16 cellular contexts compared by ENCODE assay signal in the genomic region with DNA sequence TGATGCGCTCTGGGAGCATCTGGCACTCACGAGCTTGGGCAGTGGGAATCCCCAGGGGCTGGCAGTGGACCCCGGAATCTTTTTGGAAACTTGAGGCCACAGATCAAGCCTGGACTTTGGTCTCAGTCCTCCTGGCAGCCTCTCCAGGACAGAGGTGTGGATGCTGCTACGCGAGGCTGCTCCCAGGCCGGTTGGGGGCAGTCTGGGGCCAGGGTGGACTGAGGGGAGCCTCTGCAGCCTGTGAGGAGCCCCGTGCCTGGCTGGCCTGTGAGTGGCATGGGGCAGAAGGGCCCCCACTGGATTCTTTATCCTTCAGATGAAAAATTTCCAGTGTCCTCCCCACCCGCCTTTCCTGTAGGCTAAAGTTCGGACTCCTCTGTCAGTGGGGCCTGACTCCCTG. TPM values are rescaled to one million over a fixed set of nuclear protein-coding genes. Genes with fewer than 3 reads are reported as not detected.
DNase-seq lines count a peak whose midpoint lies in the region; ATAC-seq, FAIRE-seq and TF ChIP-seq lines count a peak whose summit lies in the region.
"Had no signal": no experiment of that assay in that cellular context is flagged by ENCODE, and none has a peak within 500 bp of the region (broad histone marks: within the 10 kb centered on the region; RNA-seq: fewer than 3 reads in every experiment).

No MANE protein-coding gene starts in this region.

- in situ Hi-C loops in K562 (cut with MboI): loop anchor here (5.0 kb wide), 1 partner anchor 127 kb away; no protein-coding TSS in a partner anchor

- TF ChIP-seq EP300 in K562 (IDR thresholded peaks at IDR 0.05; ENCODE audit: low read length) (no peak), tibial nerve (IDR thresholded peaks at IDR 0.05) (no peak)

- H3K27me3 ChIP-seq in AG04450 (ENCODE audit: control insufficient read depth, insufficient read depth, low read length) (no peaks in the 10 kb centered on the region), K562 (ENCODE audit: control insufficient read depth in 2 of 2, insufficient read depth in 2 of 2, low read length in 2 of 2) (no peaks in the 10 kb centered on the region), left ventricle myocardium inferior (ENCODE audit: low read depth) (peaks cover 14% of the 10 kb centered on the region), neural progenitor cell (peaks cover 9% of the 10 kb centered on the region), tibial nerve (no peaks in the 10 kb centered on the region)
- H3K27me3 ChIP-seq: SJSA1, upper lobe of right lung had no signal

- no peak overlapping the region for H3K4me2 ChIP-seq in K562 (ENCODE audit: insufficient read depth, low read length)
- H3K4me2 ChIP-seq in neural progenitor cell: no peak overlapping the region

- H2AFZ ChIP-seq in K562 (ENCODE audit: low read depth, low read length) (no peak overlapping the region), neural progenitor cell (replicated peaks) (no peak overlapping the region)

- TF ChIP-seq CTCF in AG04450 (IDR thresholded peaks at IDR 0.05; ENCODE audit: low read depth, low read length): peak; percentile 28; the same call in 1 of the 2 replicates
- peak; percentile 52 to 57 (median 53) for TF ChIP-seq CTCF in K562 (IDR thresholded peaks at IDR 0.05 in 2 of 3, conservative IDR thresholded peaks at IDR 0.05 in 1 of 3; ENCODE audit: insufficient read depth in 2 of 3, low read depth in 1 of 3, low read length in 3 of 3)
- peak; percentile 52 for TF ChIP-seq CTCF in left ventricle myocardium inferior (IDR thresholded peaks at IDR 0.05; ENCODE audit: borderline replicate concordance)
- peak; percentile 28 for TF ChIP-seq CTCF in neural progenitor cell (IDR thresholded peaks at IDR 0.05)
- no peak for TF ChIP-seq CTCF in tibial nerve (IDR thresholded peaks at IDR 0.05)

- no peaks in the 10 kb centered on the region for H3K9me3 Mint-ChIP-seq in neural progenitor cell
- H3K9me3 Mint-ChIP-seq: activated naive CD4-positive, alpha-beta T cell treated with anti-CD3 and anti-CD28 coated beads for 36 hours; central memory CD8-positive, alpha-beta T cell; neural crest cell had no signal

- no peak for FAIRE-seq in K562 (lab: Jason Lieb, UNC)
- FAIRE-seq: D721Med had no signal

- no TSS peak for BruUV-seq in K562 (replicated peaks; lab: Mats Ljungman, UMichigan)

- H3K79me2 ChIP-seq in K562 (ENCODE audit: control insufficient read depth, insufficient read depth, low read length): no peaks in the 10 kb centered on the region
- H3K79me2 ChIP-seq in neural progenitor cell (ENCODE audit: low read depth): no peaks in the 10 kb centered on the region

- peak in 1 of 2 experiments; percentile 70; a peak in 3 of 4 replicates for TF ChIP-seq RAD21 in K562 (CRISPR knock-in tag; conservative IDR thresholded peaks at IDR 0.05 in 1 of 2, IDR thresholded peaks at IDR 0.05 in 1 of 2)

- intact Hi-C loops in K562 (cut with micrococcal nuclease) (no loop called here), left ventricle myocardium inferior (cut with micrococcal nuclease) (no loop called here)

- TF ChIP-seq POLR2A in K562 (conservative IDR thresholded peaks at IDR 0.05) (no peak), tibial nerve (IDR thresholded peaks at IDR 0.05) (no peak)

- H3K9me1 ChIP-seq in K562 (ENCODE audit: control insufficient read depth, insufficient read depth, low read length): no peaks in the 10 kb centered on the region

- H3K27ac ChIP-seq in AG04450 (ENCODE audit: low read depth, low read length): no peak overlapping the region
- H3K27ac ChIP-seq in K562 (ENCODE audit: extremely low read depth, low read depth, low read length): no peak overlapping the region
- H3K27ac ChIP-seq in left ventricle myocardium inferior (replicated peaks): peak overlapping the region; percentile 96
- H3K27ac ChIP-seq in neural progenitor cell: no peak overlapping the region
- H3K27ac ChIP-seq in tibial nerve: no peak overlapping the region
- H3K27ac ChIP-seq: SJSA1, upper lobe of right lung had no signal

- H3K4me3 Mint-ChIP-seq in neural progenitor cell: no peak overlapping the region
- H3K4me3 Mint-ChIP-seq: activated naive CD4-positive, alpha-beta T cell treated with anti-CD3 and anti-CD28 coated beads for 36 hours; central memory CD8-positive, alpha-beta T cell; neural crest cell had no signal

- DNase-seq in AG04450 (ENCODE audit: low read depth, low spot score): no peak
- DNase-seq in K562 (ENCODE audit: extremely low read depth in 1 of 4, low spot score in 3 of 4): peak in 2 of 4 experiments; percentile 42 to 46
- DNase-seq in left ventricle myocardium inferior: peak; percentile 65
- peak; percentile 42 for DNase-seq in neural progenitor cell (ENCODE audit: low spot score)
- no peak for DNase-seq in tibial nerve (ENCODE audit: low spot score in 2 of 2)
- DNase-seq in nucleus accumbens (lab: John Stamatoyannopoulos, UW): no peak
- DNase-seq: activated naive CD4-positive, alpha-beta T cell treated with anti-CD3 and anti-CD28 coated beads for 36 hours; NCI-H1930; upper lobe of right lung had no signal

- no peak overlapping the region for H3K27ac Mint-ChIP-seq in neural progenitor cell
- H3K27ac Mint-ChIP-seq: activated naive CD4-positive, alpha-beta T cell treated with anti-CD3 and anti-CD28 coated beads for 36 hours had no signal

- no peaks in the 10 kb centered on the region for H4K20me1 ChIP-seq in K562 (replicated peaks; ENCODE audit: control insufficient read depth, insufficient read depth, low read length)
- no peaks in the 10 kb centered on the region for H4K20me1 ChIP-seq in neural progenitor cell (ENCODE audit: low read depth)

- ATAC-seq in K562 (peak; percentile 81), HG03378 (IDR thresholded peaks at IDR 0.05; ENCODE audit: unreplicated experiment) (no peak), GM18909 (IDR thresholded peaks at IDR 0.05; ENCODE audit: poor library complexity, unreplicated experiment) (no peak)
- ATAC-seq: upper lobe of right lung had no signal

- peaks cover 25% of the 10 kb centered on the region for H3K4me1 Mint-ChIP-seq in neural progenitor cell
- H3K4me1 Mint-ChIP-seq: central memory CD8-positive, alpha-beta T cell had no signal

- CTCF ChIA-PET in AG04450 (lab: Charles Lee): interaction anchor here (1.0 to 7.0 kb wide), 8 partner anchors 15 to 237 kb away, joined by 3 to 270 read pairs (median 8); partner anchors contain the start of gene DNPEP
- CTCF ChIA-PET in K562 (lab: Yijun Ruan, JAX; ENCODE audit: low intra/inter-chr PET ratio): interaction anchor here (1.0 kb wide), 1 partner anchor 28 kb away, joined by 4 read pairs; no protein-coding TSS in a partner anchor

- H3K4me1 ChIP-seq in K562 (replicated peaks in 1 of 2; ENCODE audit: control insufficient read depth in 2 of 2, insufficient read depth in 2 of 2, low read length in 2 of 2) (peaks cover 17 to 18% of the 10 kb centered on the region in 2 experiments), left ventricle myocardium inferior (peaks cover 65% of the 10 kb centered on the region), neural progenitor cell (peaks cover 17% of the 10 kb centered on the region), tibial nerve (no peaks in the 10 kb centered on the region)
- H3K4me1 ChIP-seq: upper lobe of right lung had no signal

- 53% methylated on average over 6 of the region's 9 CpGs for whole genome bisulfite sequencing in K562 (ENCODE audit: insufficient coverage, low coverage, missing lambda C conversion rate)
- WGBS in tibial nerve, 2 donors: 74 to 79% methylated on average over 9 of the region's 9 CpGs

- peaks cover 6% of the 10 kb centered on the region for H3K27me3 Mint-ChIP-seq in neural progenitor cell (ENCODE audit: insufficient read depth, low read depth)

- H3K36me3 ChIP-seq in K562 (ENCODE audit: control insufficient read depth, insufficient read depth, low read length) (no peaks in the 10 kb centered on the region), left ventricle myocardium inferior (no peaks in the 10 kb centered on the region), neural progenitor cell (no peaks in the 10 kb centered on the region), tibial nerve (no peaks in the 10 kb centered on the region)
- H3K36me3 ChIP-seq: SJSA1, upper lobe of right lung had no signal

- H3K36me3 Mint-ChIP-seq in neural progenitor cell: no peaks in the 10 kb centered on the region

- H3K4me3 ChIP-seq in AG04450 (ENCODE audit: low read depth, low read length) (no peak overlapping the region), K562 (no peak overlapping the region), left ventricle myocardium inferior (peak overlapping the region; percentile 51), neural progenitor cell (no peak overlapping the region), tibial nerve (no peak overlapping the region)
- H3K4me3 ChIP-seq: SJSA1, upper lobe of right lung had no signal

- POLR2A ChIA-PET in AG04450 (lab: Yijun Ruan, JAX): interaction anchor here (0.7 kb wide), 1 partner anchor 729 kb away, joined by 3 read pairs; no protein-coding TSS in a partner anchor
- POLR2A ChIA-PET in K562 (lab: Yijun Ruan, JAX): no interaction called here

- H3K9me3 ChIP-seq in AG04450 (ENCODE audit: control insufficient read depth, insufficient read depth, low read length) (no peaks in the 10 kb centered on the region), K562 (replicated peaks; ENCODE audit: control insufficient read depth, insufficient read depth, low read depth, low read length) (no peaks in the 10 kb centered on the region), left ventricle myocardium inferior (replicated peaks) (no peaks in the 10 kb centered on the region), neural progenitor cell (ENCODE audit: low read depth) (no peaks in the 10 kb centered on the region), tibial nerve (no peaks in the 10 kb centered on the region)
- H3K9me3 ChIP-seq: SJSA1, upper lobe of right lung had no signal

- peaks cover 14% of the 10 kb centered on the region for H3F3A ChIP-seq in neural progenitor cell (ENCODE audit: low read depth)

- H3K9ac ChIP-seq in K562 (ENCODE audit: insufficient read depth in 1 of 2, low read depth in 2 of 2, low read length in 2 of 2) (no peak overlapping the region), neural progenitor cell (no peak overlapping the region)

RNA-seq across cellular contexts. Expression of gene DES, which starts 12.7 kb away (rescaled TPM):
- 19.8 and 24.9 TPM in 2 replicates for polyA plus RNA-seq in AG04450 (2011; rRNA removed)
- polyA minus RNA-seq in AG04450 (2011; rRNA and poly(A)+ RNA removed): 40.7 and 49.5 TPM in 2 replicates
- 4.9 and 11.0 TPM in 2 replicates for total RNA-seq in K562 (2011; cell fraction: chromatin; rRNA removed; ENCODE audit: low replicate concordance)
- 5.9 and 8.8 TPM in 2 replicates for total RNA-seq in K562 (2011; cell fraction: nucleolus; rRNA removed)
- 5.4 and 9.5 TPM in 2 replicates for total RNA-seq in K562 (2011; cell fraction: nucleoplasm; rRNA removed)
- total RNA-seq in K562 (2014; rRNA removed): 25.8 and 27.8 TPM in 2 replicates
- total RNA-seq in K562 (2014; rRNA removed; fragmentation: Illumina TruSeq; extraction: Trizol): 12.0 and 18.2 TPM in 2 replicates
- 28.3 and 29.1 TPM in 2 replicates for total RNA-seq in K562 (2015; rRNA removed; fragmentation: Illumina TruSeq; extraction: Trizol)
- 17.4 and 21.9 TPM in 2 replicates for total RNA-seq in K562 (2021)
- polyA plus RNA-seq in K562 (2011; rRNA removed): 17.0 and 58.9 TPM in 2 replicates
- polyA plus RNA-seq in K562 (2011; cell fraction: cytosol; rRNA removed): 13.4 and 60.3 TPM in 2 replicates
- 5.3 and 28.7 TPM in 2 replicates for polyA plus RNA-seq in K562 (2011; cell fraction: nucleus; rRNA removed)
- 21.4 and 54.5 TPM in 2 replicates for polyA plus RNA-seq in K562 (2012)
- polyA plus RNA-seq in K562 (2014; fragmentation: Illumina TruSeq; extraction: Trizol): 32.7 and 35.3 TPM in 2 replicates
- polyA plus RNA-seq in K562 (2014; fragmentation: Nextera tagmentation; extraction: Ambion mirVana): 1 to 10 TPM; 2.5 to 4.0 TPM
- polyA plus RNA-seq in K562 (2014; rRNA removed): 21.2 and 25.1 TPM in 2 replicates
- polyA minus RNA-seq in K562 (2011; rRNA and poly(A)+ RNA removed): 8.9 and 64.7 TPM in 2 replicates
- 5.5 and 26.3 TPM in 2 replicates for polyA minus RNA-seq in K562 (2011; cell fraction: cytosol; rRNA and poly(A)+ RNA removed)
- polyA minus RNA-seq in K562 (2011; cell fraction: nucleus; rRNA and poly(A)+ RNA removed): 3.0 and 5.9 TPM in 2 replicates
- total RNA-seq in left ventricle myocardium inferior: 15,954 TPM
- 0.31 TPM in 1 of 2 replicates, not detected in the other for total RNA-seq in neural progenitor cell (ENCODE audit: low replicate concordance)
- 10 to 100 TPM; 20.7 to 50.4 (median 25.0) TPM for total RNA-seq in tibial nerve
- total RNA-seq: A673; activated naive CD4-positive, alpha-beta T cell treated with anti-CD3 and anti-CD28 coated beads for 36 hours had no signal

RNA-seq across cellular contexts. Expression of gene DNPEP, which starts 17.7 kb away (rescaled TPM):
- polyA plus RNA-seq in AG04450 (2011; rRNA removed) (41.5 and 71.2 TPM in 2 replicates), K562 (2011; rRNA removed) (52.5 and 66.6 TPM in 2 replicates), K562 (2014; fragmentation: Illumina TruSeq; extraction: Trizol) (45.2 and 68.1 TPM in 2 replicates), K562 (2014; fragmentation: Nextera tagmentation; extraction: Ambion mirVana) (10 to 100 TPM; 34.6 to 53.2 TPM), K562 (2014; rRNA removed) (61.3 and 70.4 TPM in 2 replicates)
- 48.2 and 81.9 TPM in 2 replicates for polyA minus RNA-seq in AG04450 (2011; rRNA and poly(A)+ RNA removed)
- total RNA-seq in K562 (2011; cell fraction: chromatin; rRNA removed; ENCODE audit: low replicate concordance): 68.2 and 175 TPM in 2 replicates
- 98.4 and 99.9 TPM in 2 replicates for total RNA-seq in K562 (2011; cell fraction: nucleolus; rRNA removed)
- 71.9 and 73.9 TPM in 2 replicates for total RNA-seq in K562 (2011; cell fraction: nucleoplasm; rRNA removed)
- total RNA-seq in K562 (2014; rRNA removed) (37.5 and 62.2 TPM in 2 replicates), K562 (2014; rRNA removed; fragmentation: Illumina TruSeq; extraction: Trizol) (28.3 and 38.1 TPM in 2 replicates), K562 (2015; rRNA removed; fragmentation: Illumina TruSeq; extraction: Trizol) (44.0 and 45.5 TPM in 2 replicates), K562 (2021) (71.4 and 74.8 TPM in 2 replicates), left ventricle myocardium inferior (73.0 TPM), neural progenitor cell (ENCODE audit: low replicate concordance) (36.6 and 120 TPM in 2 replicates), tibial nerve (10 to 100 TPM; 35.2 to 88.1 (median 52.6) TPM)
- polyA plus RNA-seq in K562 (2011; cell fraction: cytosol; rRNA removed): 71.9 and 131 TPM in 2 replicates
- polyA plus RNA-seq in K562 (2011; cell fraction: nucleus; rRNA removed): 108 and 164 TPM in 2 replicates
- polyA plus RNA-seq in K562 (2012): 78.1 and 85.3 TPM in 2 replicates
- 24.7 and 36.5 TPM in 2 replicates for polyA minus RNA-seq in K562 (2011; rRNA and poly(A)+ RNA removed)
- polyA minus RNA-seq in K562 (2011; cell fraction: cytosol; rRNA and poly(A)+ RNA removed): 31.6 and 35.3 TPM in 2 replicates
- polyA minus RNA-seq in K562 (2011; cell fraction: nucleus; rRNA and poly(A)+ RNA removed): 27.1 and 36.2 TPM in 2 replicates

RNA-seq across cellular contexts. Expression of gene SPEG, which starts 29.2 kb away (rescaled TPM):
- 28.0 and 32.8 TPM in 2 replicates for polyA plus RNA-seq in AG04450 (2011; rRNA removed)
- 24.5 and 38.3 TPM in 2 replicates for polyA minus RNA-seq in AG04450 (2011; rRNA and poly(A)+ RNA removed)
- 12.1 and 39.1 TPM in 2 replicates for total RNA-seq in K562 (2011; cell fraction: chromatin; rRNA removed; ENCODE audit: low replicate concordance)
- 23.0 and 26.8 TPM in 2 replicates for total RNA-seq in K562 (2011; cell fraction: nucleolus; rRNA removed)
- 15.2 and 19.2 TPM in 2 replicates for total RNA-seq in K562 (2011; cell fraction: nucleoplasm; rRNA removed)
- 3.9 and 6.0 TPM in 2 replicates for total RNA-seq in K562 (2014; rRNA removed)
- total RNA-seq in K562 (2014; rRNA removed; fragmentation: Illumina TruSeq; extraction: Trizol): 1.3 and 1.5 TPM in 2 replicates
- total RNA-seq in K562 (2015; rRNA removed; fragmentation: Illumina TruSeq; extraction: Trizol): 3.0 and 3.7 TPM in 2 replicates
- 6.0 and 8.7 TPM in 2 replicates for total RNA-seq in K562 (2021)
- polyA plus RNA-seq in K562 (2011; rRNA removed): 6.3 and 6.5 TPM in 2 replicates
- 4.6 and 12.1 TPM in 2 replicates for polyA plus RNA-seq in K562 (2011; cell fraction: cytosol; rRNA removed)
- polyA plus RNA-seq in K562 (2011; cell fraction: nucleus; rRNA removed): 24.5 and 70.3 TPM in 2 replicates
- polyA plus RNA-seq in K562 (2012): 9.4 and 12.8 TPM in 2 replicates
- 2.4 and 5.5 TPM in 2 replicates for polyA plus RNA-seq in K562 (2014; fragmentation: Illumina TruSeq; extraction: Trizol)
- 1 to 10 TPM in 1 of 2 experiments, under 1 TPM in 1; 0.49 to 1.3 TPM for polyA plus RNA-seq in K562 (2014; fragmentation: Nextera tagmentation; extraction: Ambion mirVana)
- 6.5 and 7.9 TPM in 2 replicates for polyA plus RNA-seq in K562 (2014; rRNA removed)
- polyA minus RNA-seq in K562 (2011; rRNA and poly(A)+ RNA removed): 1.5 and 2.0 TPM in 2 replicates
- polyA minus RNA-seq in K562 (2011; cell fraction: cytosol; rRNA and poly(A)+ RNA removed): 3.1 and 4.2 TPM in 2 replicates
- 11.8 and 14.0 TPM in 2 replicates for polyA minus RNA-seq in K562 (2011; cell fraction: nucleus; rRNA and poly(A)+ RNA removed)
- 145 TPM for total RNA-seq in left ventricle myocardium inferior
- 5.6 and 18.4 TPM in 2 replicates for total RNA-seq in neural progenitor cell (ENCODE audit: low replicate concordance)
- 10 to 100 TPM in 1 of 4 donors, 1 to 10 TPM in 3; 6.7 to 10.2 (median 8.1) TPM for total RNA-seq in tibial nerve

Comparison
In these comparisons a context has a peak if more than half of its experiments do, and no peak if none do; other contexts are left out.
1. DNase-seq: peak in left ventricle myocardium inferior (single experiment) and neural progenitor cell (single experiment); none in AG04450 (single experiment), tibial nerve (0 of 2) and nucleus accumbens (0 of 56).
2. CTCF ChIP-seq: peak in AG04450 (single experiment), K562 (3 of 3), left ventricle myocardium inferior (single experiment) and neural progenitor cell (single experiment); none in tibial nerve (0 of 5).
3. RNA of gene DES, which starts 12.7 kb away (total RNA-seq): 15,954 TPM in left ventricle myocardium inferior (single experiment); 20.7 to 50.4 TPM in tibial nerve, 4.9 to 29.1 TPM in K562 and 0.31 TPM in neural progenitor cell; every median in the first group is over 100 times any median in the second.